11 cellular contexts compared by ENCODE assay signal in the genomic region with DNA sequence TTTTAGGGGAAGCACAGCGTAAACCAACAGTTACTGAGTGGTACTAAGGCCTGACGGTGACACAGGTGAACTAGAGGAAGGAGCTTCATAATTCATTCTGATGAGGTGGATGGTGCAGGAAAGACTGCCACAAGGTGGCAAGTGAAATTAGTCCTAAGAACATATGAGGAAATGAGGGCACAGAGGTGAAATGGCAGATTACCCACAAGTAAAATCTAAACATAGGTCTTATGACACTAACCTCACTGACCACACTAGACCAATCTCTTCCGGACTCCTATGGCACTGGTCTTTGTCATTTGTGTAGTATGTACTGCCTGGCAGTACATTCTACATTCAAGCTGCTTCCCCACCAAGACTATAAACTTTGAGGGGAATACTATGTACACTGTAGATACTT. TPM values are rescaled to one million over a fixed set of nuclear protein-coding genes. Genes with fewer than 3 reads are reported as not detected.
DNase-seq lines count a peak whose midpoint lies in the region; ATAC-seq and TF ChIP-seq lines count a peak whose summit lies in the region.
"Had no signal": no experiment of that assay in that cellular context is flagged by ENCODE, and none has a peak within 500 bp of the region (broad histone marks: within the 10 kb centered on the region; RNA-seq: fewer than 3 reads in every experiment).

No MANE protein-coding gene starts in this region.

- no peak overlapping the region for H3K4ac ChIP-seq in mesendoderm (ENCODE audit: low read depth, low read length)

- H3K36me3 Mint-ChIP-seq in T-helper 17 cell (ENCODE audit: low read depth): peaks cover 5% of the 10 kb centered on the region

- no peak overlapping the region for H4K5ac ChIP-seq in mesendoderm (ENCODE audit: low read length)

- no peak overlapping the region for H3K23ac ChIP-seq in mesendoderm (ENCODE audit: low read length)

- H3K4me1 ChIP-seq in heart left ventricle: peaks cover 0 to 60% (median 35%) of the 10 kb centered on the region in 12 donors
- peaks cover 10% of the 10 kb centered on the region for H3K4me1 ChIP-seq in mesendoderm (ENCODE audit: control insufficient read depth, low read depth, low read length)

- no peak overlapping the region for H3K56ac ChIP-seq in mesendoderm (ENCODE audit: low read length)

- intact Hi-C loops in heart left ventricle (cut with DNase I) (no loop called here), cardiac septum (cut with DNase I) (no loop called here)

- no peaks in the 10 kb centered on the region for H3K36me3 ChIP-seq in heart left ventricle
- no peaks in the 10 kb centered on the region for H3K36me3 ChIP-seq in mesendoderm (ENCODE audit: control insufficient read depth, insufficient read depth, low read length)

- no peaks in the 10 kb centered on the region for H3K79me2 ChIP-seq in mesendoderm (ENCODE audit: control insufficient read depth, insufficient read depth, low read length)

- no peak overlapping the region for H4K8ac ChIP-seq in mesendoderm (ENCODE audit: low read depth, low read length)

- no peak overlapping the region for H3K9ac ChIP-seq in mesendoderm (ENCODE audit: low read length)

- H3K79me1 ChIP-seq in mesendoderm (ENCODE audit: low read length): no peaks in the 10 kb centered on the region

- H3K27me3 ChIP-seq in heart left ventricle (no peaks in the 10 kb centered on the region), mesendoderm (ENCODE audit: insufficient read depth, low read length, poor library complexity) (no peaks in the 10 kb centered on the region)

- H3K4me3 Mint-ChIP-seq in T-helper 17 cell: no peak overlapping the region

- H3K27ac ChIP-seq in heart left ventricle (no peak overlapping the region), mesendoderm (ENCODE audit: low read depth, low read length) (no peak overlapping the region)
- H3K27ac ChIP-seq: epithelial cell of prostate, SK-N-MC had no signal

- H3K4me1 Mint-ChIP-seq in T-helper 17 cell: peaks cover 20% of the 10 kb centered on the region

- no peak overlapping the region for H3K18ac ChIP-seq in mesendoderm (ENCODE audit: low read length)

- no peak overlapping the region for H3K27ac Mint-ChIP-seq in T-helper 17 cell

- H3K4me3 ChIP-seq in heart left ventricle (no peak overlapping the region), mesendoderm (ENCODE audit: low read length) (no peak overlapping the region)
- H3K4me3 ChIP-seq: SK-N-MC had no signal

- WGBS in heart left ventricle, 4 donors: 77 to 86% (median 83%) methylated on average over 3 of the region's 3 CpGs
- no CpG with 5 or more reads among the region's 3 CpGs for WGBS in mesendoderm (ENCODE audit: extremely low coverage, insufficient coverage, low lambda C conversion rate)

- H2BK15ac ChIP-seq in mesendoderm (replicated peaks; ENCODE audit: low read depth): no peak overlapping the region

- H2BK5ac ChIP-seq in mesendoderm (ENCODE audit: low read length): no peak overlapping the region

- TF ChIP-seq POLR2A in heart left ventricle (IDR thresholded peaks at IDR 0.05): no peak
- no peak for TF ChIP-seq POLR2A in erythroblast (IDR thresholded peaks at IDR 0.05; ENCODE audit: low read length)

- H3K4me2 ChIP-seq in mesendoderm (ENCODE audit: low read length): no peak overlapping the region

- DNase-seq in heart left ventricle (no peak), cardiac septum (ENCODE audit: low spot score) (no peak), T-helper 17 cell (no peak), erythroblast (lab: John Stamatoyannopoulos, UW) (no peak), mesendoderm (no peak), hepatic stellate cell (ENCODE audit: low spot score) (no peak)
- DNase-seq in stimulated activated CD4-positive, alpha-beta T cell treated with anti-CD3 and anti-CD28 coated beads, Interleukin-15, amount 100 ng/mL, for 24 hours: no peak
- DNase-seq: activated gamma-delta T cell treated with Interleukin-2 at 50 U/mL for 16 hours had no signal

- no peaks in the 10 kb centered on the region for H3K27me3 Mint-ChIP-seq in T-helper 17 cell

- no peak overlapping the region for H2BK120ac ChIP-seq in mesendoderm (ENCODE audit: low read depth, low read length)

- H3K9me3 ChIP-seq in heart left ventricle (no peaks in the 10 kb centered on the region), T-helper 17 cell (ENCODE audit: control insufficient read depth, low read length, poor library complexity, severe bottlenecking) (no peaks in the 10 kb centered on the region)

- no peak overlapping the region for H2AK5ac ChIP-seq in mesendoderm (ENCODE audit: low read length)

- ATAC-seq in heart left ventricle (peak in 3 of 4 donors; percentile 16 to 37 (median 22)), HG03097 (IDR thresholded peaks at IDR 0.05; ENCODE audit: low FRiP score, unreplicated experiment) (peak; percentile 93), T-helper 17 cell (peak; percentile 57)

- no peak for TF ChIP-seq CTCF in heart left ventricle (IDR thresholded peaks at IDR 0.05)

RNA-seq across cellular contexts. Expression of a gene that starts 20.2 kb away (rescaled TPM):
- total RNA-seq in heart left ventricle (10 to 100 TPM; 25.6 to 53.0 (median 32.0) TPM), cardiac septum (42.9 TPM), T-helper 17 cell (10 to 100 TPM; 10.3 to 14.4 TPM)
- polyA plus RNA-seq in heart left ventricle: 10 to 100 TPM in 1 of 2 donors, 1 to 10 TPM in 1; 6.1 to 19.3 TPM
- 3.9 TPM for polyA plus RNA-seq in mesendoderm (2013, experiment 1 of 2)
- polyA plus RNA-seq in mesendoderm (2013, experiment 2 of 2): 4.2 TPM

Comparison
In these comparisons a context has a peak if more than half of its experiments do, and no peak if none do; other contexts are left out.
1. ATAC-seq: peak in every context shown above with its lines; median percentile 93 in HG03097; 57 in T-helper 17 cell; 22 in heart left ventricle.